ENCODE assay signal across 16 cellular contexts in genomic region chr12:50249464-50250229, GRCh38. TPM values are rescaled to one million over a fixed set of nuclear protein-coding genes. Genes with fewer than 3 reads are reported as not detected.
DNase-seq lines count a peak whose midpoint lies in the region; ATAC-seq, FAIRE-seq and TF ChIP-seq lines count a peak whose summit lies in the region.
"Had no signal": no experiment of that assay in that cellular context is flagged by ENCODE, and none has a peak within 500 bp of the region (broad histone marks: within the 10 kb centered on the region; RNA-seq: fewer than 3 reads in every experiment).

No MANE protein-coding gene starts in this region.

- H3K27me3 ChIP-seq in pancreas, result no peaks in the 10 kb centered on the region
- H3K27me3 ChIP-seq: cardiac muscle cell had no signal

- no peak for TF ChIP-seq CTCF in Calu3 (IDR thresholded peaks at IDR 0.05; ENCODE audit: unreplicated experiment)
- TF ChIP-seq CTCF in choroid plexus epithelial cell (conservative IDR thresholded peaks at IDR 0.05; ENCODE audit: low read depth, low read length), result no peak
- TF ChIP-seq CTCF in pancreas (IDR thresholded peaks at IDR 0.05), result no peak

- no peaks in the 10 kb centered on the region for H3K9me3 ChIP-seq in pancreas
- H3K9me3 ChIP-seq: HAP-1 had no signal

- intact Hi-C loops in Calu3 (cut with micrococcal nuclease; ENCODE audit: unreplicated experiment), result no loop called here
- intact Hi-C loops in pancreas (cut with DNase I), result no loop called here
- intact Hi-C loops in left cardiac atrium (cut with DNase I), result no loop called here

- H3K4me1 ChIP-seq in pancreas, result peaks cover 8 to 63% (median 21%) of the 10 kb centered on the region in 3 donors
- H3K4me1 ChIP-seq: HAP-1 had no signal

- peaks cover 23% of the 10 kb centered on the region for H3K36me3 Mint-ChIP-seq in Calu3 (ENCODE audit: insufficient read depth, unreplicated experiment)

- 46 to 53% methylated on average over 6 of the region's 6 CpGs for WGBS in pancreas, 2 donors

- H3K9me3 Mint-ChIP-seq in Calu3 (ENCODE audit: low read depth, unreplicated experiment), result no peaks in the 10 kb centered on the region

- peak; percentile 45 to 62 (median 48) for ATAC-seq in pancreas
- no peak for ATAC-seq in HG03571 (IDR thresholded peaks at IDR 0.05; ENCODE audit: unreplicated experiment)
- no peak for ATAC-seq in left cardiac atrium
- no peak for ATAC-seq in HG02840 (IDR thresholded peaks at IDR 0.05; ENCODE audit: low FRiP score, unreplicated experiment)
- ATAC-seq: left ventricle myocardium superior had no signal

- CTCF ChIA-PET in Calu3 (lab: Charles Lee), result interaction anchor here (1.1 kb wide), 1 partner anchor 8 kb away, joined by 6 read pairs; no protein-coding TSS in a partner anchor

- H3K4me1 Mint-ChIP-seq in Calu3 (ENCODE audit: low read depth, unreplicated experiment), result peaks cover 66% of the 10 kb centered on the region

- DNase-seq in Calu3, result no peak
- DNase-seq in MV-4-11 (lab: John Stamatoyannopoulos, UW), result peak; percentile 15
- peak; percentile 28 for DNase-seq in choroid plexus epithelial cell (ENCODE audit: low read depth)
- no peak for DNase-seq in pancreas
- DNase-seq in putamen (ENCODE audit: low spot score), result no peak
- DNase-seq in left cardiac atrium, result no peak
- DNase-seq: activated CD4-positive, alpha-beta T cell treated with anti-CD3 and anti-CD28 coated beads for 4 hours; activated gamma-delta T cell; head of caudate nucleus; left ventricle myocardium superior had no signal

- H3K4me3 ChIP-seq in choroid plexus epithelial cell (ENCODE audit: low read depth, low read length) (no peak overlapping the region), pancreas (no peak overlapping the region)
- H3K4me3 ChIP-seq: cardiac muscle cell, HAP-1 had no signal

- BruUV-seq in Calu3 (replicated peaks; lab: Mats Ljungman, UMichigan), result TSS peak; percentile 37

- H3K27ac Mint-ChIP-seq in Calu3 (ENCODE audit: unreplicated experiment), result peak overlapping the region; percentile 77

- H3K27me3 Mint-ChIP-seq in Calu3 (ENCODE audit: unreplicated experiment), result no peaks in the 10 kb centered on the region

- no peaks in the 10 kb centered on the region for H3K36me3 ChIP-seq in pancreas
- H3K36me3 ChIP-seq: cardiac muscle cell, HAP-1 had no signal

- peak overlapping the region; percentile 15 for H3K4me3 Mint-ChIP-seq in Calu3 (ENCODE audit: low read depth, unreplicated experiment)

- no peak for FAIRE-seq in pancreas (lab: Jason Lieb, UNC)
- FAIRE-seq: GM12891, urothelium cell line had no signal

- peak overlapping the region in 3 of 4 donors; percentile 11 to 79 (median 25) for H3K27ac ChIP-seq in pancreas
- H3K27ac ChIP-seq: cardiac muscle cell had no signal

RNA-seq across cellular contexts. Expression of gene LIMA1, which starts 33.7 kb away (rescaled TPM):
- total RNA-seq in Calu3 (2022) (48.9 and 67.6 TPM in 2 replicates), pancreas (10 to 100 TPM; 17.6 to 50.3 (median 27.2) TPM), left cardiac atrium (10 to 100 TPM; 30.6 to 37.7 TPM)
- polyA plus RNA-seq in pancreas, result 10 to 100 TPM; 19.8 to 24.1 TPM

Comparison
In these comparisons a context has a peak if more than half of its experiments do, and no peak if none do; other contexts are left out.
1. DNase-seq: peak in MV-4-11 (single experiment) and choroid plexus epithelial cell (single experiment); none in Calu3 (single experiment), pancreas (0 of 6), putamen (single experiment) and left cardiac atrium (single experiment).
2. ATAC-seq: peak in pancreas (4 of 4); none in HG03571 (single experiment), left cardiac atrium (0 of 2) and HG02840 (single experiment).